In genomic region chr5:177133119-177133844, GRCh38 we compare ENCODE assay signal across 8 cellular contexts. TPM values are rescaled to one million over a fixed set of nuclear protein-coding genes. Genes with fewer than 3 reads are reported as not detected.
DNase-seq lines count a peak whose midpoint lies in the region; ATAC-seq and TF ChIP-seq lines count a peak whose summit lies in the region.

TSS of gene NSD1 (plus strand) at chr5:177133773. CDS start at chr5:177135104, 1,331 bp downstream.

- peak within 1 kb of the TSS; percentile 98 for H3K4me2 ChIP-seq in PC-3 (ENCODE audit: low read length)

- DNase-seq in BE2C, result peak; percentile 73
- DNase-seq in PC-3, result peak; percentile 75
- DNase-seq in activated T-helper 1 cell treated with Interleukin-2 at 50 U/mL for 16 hours (ENCODE audit: low read depth), result peak; percentile 85
- DNase-seq in fibroblast of gingiva (ENCODE audit: low read depth), result peak; percentile 82
- DNase-seq in naive thymus-derived CD8-positive, alpha-beta T cell, result peak; percentile 80 to 93 (median 88)

- BruUV-seq in PC-3 (replicated peaks; lab: Mats Ljungman, UMichigan), result no TSS peak

- TF ChIP-seq POLR2A in GM19099 (IDR thresholded peaks at IDR 0.05; ENCODE audit: extremely low read depth, insufficient read length, low read depth), result peak; percentile 84

- H3K9me3 ChIP-seq in BE2C (no peaks in the 10 kb centered on the region), PC-3 (ENCODE audit: low read length) (no peaks in the 10 kb centered on the region)

- H3K9me3 Mint-ChIP-seq in naive thymus-derived CD8-positive, alpha-beta T cell, result no peaks in the 10 kb centered on the region
- H3K9me3 Mint-ChIP-seq in stimulated activated memory B cell treated with anti-CD40 and anti-IgM and Interleukin-4, amounts not matched to agents 10 μg/mL and 1 μg/mL and 100 μg/mL, for 72 hours, result no peaks in the 10 kb centered on the region

- H3K4me1 ChIP-seq in BE2C (peaks cover 4% of the 10 kb centered on the region; the same call in 1 of the 2 replicates), PC-3 (ENCODE audit: insufficient read depth, low read length) (peaks cover 31% of the 10 kb centered on the region)

- H3K4me1 Mint-ChIP-seq in naive thymus-derived CD8-positive, alpha-beta T cell, result peaks cover 28 to 67% (median 60%) of the 10 kb centered on the region in 4 donors
- peaks cover 46% of the 10 kb centered on the region for H3K4me1 Mint-ChIP-seq in stimulated activated memory B cell treated with anti-CD40 and anti-IgM and Interleukin-4, amounts not matched to agents 10 μg/mL and 1 μg/mL and 100 μg/mL, for 72 hours

- CTCF ChIA-PET in PC-3 (lab: Charles Lee), result no interaction called here

- intact Hi-C loops in PC-3 (cut with micrococcal nuclease), result loop anchor here (5.0 kb wide), 1 partner anchor 169 kb away; the partner anchor contains the start of genes PRELID1 and RAB24

- H3K27ac Mint-ChIP-seq in naive thymus-derived CD8-positive, alpha-beta T cell, result peak within 1 kb of the TSS; percentile 37 to 95 (median 89)
- H3K27ac Mint-ChIP-seq in stimulated activated memory B cell treated with anti-CD40 and anti-IgM and Interleukin-4, amounts not matched to agents 10 μg/mL and 1 μg/mL and 100 μg/mL, for 72 hours, result peak within 1 kb of the TSS; percentile 91

- H3F3A ChIP-seq in PC-3 (ENCODE audit: low read length, unreplicated experiment), result no peaks in the 10 kb centered on the region

- peak within 1 kb of the TSS; percentile 35 for H3K27ac ChIP-seq in PC-3 (ENCODE audit: low read length)

- peak within 1 kb of the TSS; percentile 94 for H2AFZ ChIP-seq in PC-3 (ENCODE audit: low read length)

- peak within 1 kb of the TSS; percentile 99 for H3K9ac ChIP-seq in PC-3 (ENCODE audit: low read length)

- H3K9me2 ChIP-seq in PC-3 (replicated peaks; ENCODE audit: low read length), result no peaks in the 10 kb centered on the region

- H3K36me3 ChIP-seq in BE2C, result peaks cover 30% of the 10 kb centered on the region
- H3K36me3 ChIP-seq in PC-3 (ENCODE audit: low read depth, low read length), result peaks cover 17% of the 10 kb centered on the region

- H3K27me3 ChIP-seq in BE2C, result no peaks in the 10 kb centered on the region
- no peaks in the 10 kb centered on the region for H3K27me3 ChIP-seq in PC-3 (ENCODE audit: low read length)

- TF ChIP-seq CTCF in BE2C (IDR thresholded peaks at IDR 0.05; ENCODE audit: low read depth, low read length) (no peak), PC-3 (conservative IDR thresholded peaks at IDR 0.05; ENCODE audit: low read depth, low read length) (no peak)

- peak; percentile 33 for ATAC-seq in HG03378 (IDR thresholded peaks at IDR 0.05; ENCODE audit: unreplicated experiment)
- ATAC-seq in PC-3, result peak; percentile 60
- ATAC-seq in naive thymus-derived CD8-positive, alpha-beta T cell, result peak; percentile 63 to 73
- peak; percentile 83 for ATAC-seq in stimulated activated memory B cell treated with anti-CD40 and anti-IgM and Interleukin-4, amounts not matched to agents 10 μg/mL and 1 μg/mL and 100 μg/mL, for 72 hours

- no peaks in the 10 kb centered on the region; the same call in 1 of the 2 replicates for H4K20me1 ChIP-seq in PC-3 (ENCODE audit: low read length)

- no peaks in the 10 kb centered on the region for H3K27me3 Mint-ChIP-seq in naive thymus-derived CD8-positive, alpha-beta T cell
- H3K27me3 Mint-ChIP-seq in stimulated activated memory B cell treated with anti-CD40 and anti-IgM and Interleukin-4, amounts not matched to agents 10 μg/mL and 1 μg/mL and 100 μg/mL, for 72 hours, result no peaks in the 10 kb centered on the region

- H3K36me3 Mint-ChIP-seq in naive thymus-derived CD8-positive, alpha-beta T cell, result peaks cover 0 to 34% (median 4%) of the 10 kb centered on the region in 3 donors
- peaks cover 20% of the 10 kb centered on the region for H3K36me3 Mint-ChIP-seq in stimulated activated memory B cell treated with anti-CD40 and anti-IgM and Interleukin-4, amounts not matched to agents 10 μg/mL and 1 μg/mL and 100 μg/mL, for 72 hours

- H3K4me3 Mint-ChIP-seq in naive thymus-derived CD8-positive, alpha-beta T cell, result peak within 1 kb of the TSS; percentile 79 to 90 (median 86)
- peak within 1 kb of the TSS; percentile 88 for H3K4me3 Mint-ChIP-seq in stimulated activated memory B cell treated with anti-CD40 and anti-IgM and Interleukin-4, amounts not matched to agents 10 μg/mL and 1 μg/mL and 100 μg/mL, for 72 hours

- POLR2A ChIA-PET in PC-3 (lab: Charles Lee; ENCODE audit: unreplicated experiment), result no interaction called here
- POLR2A ChIA-PET in naive thymus-derived CD8-positive, alpha-beta T cell (lab: Charles Lee), result interaction anchor here (0.5 to 4.7 kb wide), 16 partner anchors 9 to 679 kb away, joined by 3 to 43 read pairs (median 3); no protein-coding TSS in a partner anchor

- peak within 1 kb of the TSS; percentile 89 for H3K4me3 ChIP-seq in BE2C (ENCODE audit: low read depth, low read length)
- H3K4me3 ChIP-seq in PC-3 (ENCODE audit: low read length), result peak within 1 kb of the TSS; percentile 79

- peaks cover 41% of the 10 kb centered on the region for H3K79me2 ChIP-seq in PC-3 (ENCODE audit: low read length)

RNA-seq across cellular contexts. Expression of gene NSD1, which starts in this region (rescaled TPM):
- 31.0 TPM for polyA plus RNA-seq in BE2C (2012; ENCODE audit: insufficient read depth, insufficient read length, low read depth)
- 48.9 and 70.5 TPM in 2 replicates for total RNA-seq in PC-3 (2014; rRNA removed)
- 100 to 1,000 TPM; 118 to 130 TPM for total RNA-seq in naive thymus-derived CD8-positive, alpha-beta T cell
- polyA plus RNA-seq in naive thymus-derived CD8-positive, alpha-beta T cell, result 10 to 100 TPM; 25.0 to 43.1 (median 42.7) TPM

Comparison
In these comparisons a context has a peak if more than half of its experiments do, and no peak if none do; other contexts are left out.
1. Peak in every context shown above with its lines: DNase-seq, ATAC-seq, H3K4me3 ChIP-seq and H3K27ac ChIP-seq.
2. ATAC-seq: peak in every context shown above with its lines; median percentile 83 in stimulated activated memory B cell treated with anti-CD40 and anti-IgM and Interleukin-4, amounts not matched to agents 10 μg/mL and 1 μg/mL and 100 μg/mL, for 72 hours; 68 in naive thymus-derived CD8-positive, alpha-beta T cell; 60 in PC-3; 33 in HG03378.